ENCODE assay signal across 7 cellular contexts in genomic region chr7:5677538-5678294, GRCh38.
DNase-seq lines count a peak whose midpoint lies in the region; ATAC-seq and TF ChIP-seq lines count a peak whose summit lies in the region.

No MANE protein-coding gene starts in this region.

- TF ChIP-seq EP300 in Ishikawa (IDR thresholded peaks at IDR 0.05; ENCODE audit: borderline replicate concordance): no peak

- peak; percentile 67 for TF ChIP-seq RAD21 in Ishikawa (IDR thresholded peaks at IDR 0.05; ENCODE audit: low read depth)

- ATAC-seq in GM19324 (IDR thresholded peaks at IDR 0.05; ENCODE audit: low FRiP score, unreplicated experiment): no peak

- DNase-seq in GDM1 (lab: John Stamatoyannopoulos, UW) (peak; percentile 29), SW480 (ENCODE audit: low spot score) (peak; percentile 76), cerebellum (ENCODE audit: low spot score) (peak; percentile 75), kidney glomerular epithelial cell (lab: John Stamatoyannopoulos, UW) (peak; percentile 69)
- DNase-seq in stimulated activated CD4-positive, alpha-beta T cell treated with anti-CD3 and anti-CD28 coated beads, Interleukin-4, amount 100 ng/mL, for 1 hour: peak; percentile 56

TF ChIP-seq in Ishikawa, 13 proteins besides CTCF, POLR2A, EP300 and RAD21:
- no peak for TF ChIP-seq FOXM1 (IDR thresholded peaks at IDR 0.05; ENCODE audit: borderline replicate concordance, low read depth)
